1 cellular context compared by ENCODE assay signal in genomic region chr19:5351731-5352228, GRCh38.
TF ChIP-seq lines count a peak whose summit lies in the region.

No MANE protein-coding gene starts in this region.

TF ChIP-seq in H1, 55 proteins besides CTCF, POLR2A, EP300 and RAD21:
- TF ChIP-seq SP2 (IDR thresholded peaks at IDR 0.05; ENCODE audit: low read length) = no peak
- TF ChIP-seq KDM1A (IDR thresholded peaks at IDR 0.05; ENCODE audit: borderline replicate concordance, low read length) = peak; percentile 44; the same call in 1 of the 2 replicates
- TF ChIP-seq CBX8 (IDR thresholded peaks at IDR 0.05; ENCODE audit: borderline replicate concordance, low read depth, low read length) = no peak
- no peak for TF ChIP-seq USF2 (IDR thresholded peaks at IDR 0.05; ENCODE audit: low read length)
